ENCODE assay signal across 2 cellular contexts in genomic region chr1:54922921-54923421, GRCh38.
TF ChIP-seq lines count a peak whose summit lies in the region.

No MANE protein-coding gene starts in this region.

TF ChIP-seq in SK-N-SH treated with all-trans-retinoic acid at 6 μM for 48 hours, 23 proteins besides CTCF, POLR2A, EP300 and RAD21:
- TF ChIP-seq PATZ1 (CRISPR knock-in tag; IDR thresholded peaks at IDR 0.05; ENCODE audit: borderline replicate concordance) (no peak), CREB5 (CRISPR knock-in tag; IDR thresholded peaks at IDR 0.05; ENCODE audit: low read depth) (no peak), PPARA (CRISPR knock-in tag; IDR thresholded peaks at IDR 0.05; ENCODE audit: borderline replicate concordance) (no peak), ZFP30 (CRISPR knock-in tag; IDR thresholded peaks at IDR 0.05) (no peak), ARNTL (CRISPR knock-in tag; IDR thresholded peaks at IDR 0.05; ENCODE audit: borderline replicate concordance, low read depth) (no peak), CSDC2 (CRISPR knock-in tag; IDR thresholded peaks at IDR 0.05) (no peak), ESRRG (CRISPR knock-in tag; IDR thresholded peaks at IDR 0.05) (no peak), TOX (CRISPR knock-in tag; IDR thresholded peaks at IDR 0.05; ENCODE audit: borderline replicate concordance) (no peak), POU6F1 (CRISPR knock-in tag; IDR thresholded peaks at IDR 0.05; ENCODE audit: borderline replicate concordance, low read depth) (no peak), ZFP3 (CRISPR knock-in tag; IDR thresholded peaks at IDR 0.05) (no peak), RARB (CRISPR knock-in tag; IDR thresholded peaks at IDR 0.05) (no peak), GLIS3 (CRISPR knock-in tag; IDR thresholded peaks at IDR 0.05) (no peak), CSRNP3 (CRISPR knock-in tag; IDR thresholded peaks at IDR 0.05) (no peak), ZC3H10 (CRISPR knock-in tag; IDR thresholded peaks at IDR 0.05) (no peak), ZNF70 (CRISPR knock-in tag; IDR thresholded peaks at IDR 0.05) (no peak), OSR1 (CRISPR knock-in tag; IDR thresholded peaks at IDR 0.05) (no peak), ISL1 (CRISPR knock-in tag; IDR thresholded peaks at IDR 0.05) (no peak)

TF ChIP-seq in SK-N-SH, 30 proteins besides CTCF, POLR2A, EP300 and RAD21:
- TF ChIP-seq POLR2AphosphoS5 (IDR thresholded peaks at IDR 0.05; ENCODE audit: low read depth, low read length) = no peak
- TF ChIP-seq NFIC (IDR thresholded peaks at IDR 0.05; ENCODE audit: borderline replicate concordance) = no peak
- TF ChIP-seq RXRA (IDR thresholded peaks at IDR 0.05; ENCODE audit: borderline replicate concordance, low read depth) = no peak
